Comparison of ENCODE assay signal across 15 cellular contexts in the genomic region with DNA sequence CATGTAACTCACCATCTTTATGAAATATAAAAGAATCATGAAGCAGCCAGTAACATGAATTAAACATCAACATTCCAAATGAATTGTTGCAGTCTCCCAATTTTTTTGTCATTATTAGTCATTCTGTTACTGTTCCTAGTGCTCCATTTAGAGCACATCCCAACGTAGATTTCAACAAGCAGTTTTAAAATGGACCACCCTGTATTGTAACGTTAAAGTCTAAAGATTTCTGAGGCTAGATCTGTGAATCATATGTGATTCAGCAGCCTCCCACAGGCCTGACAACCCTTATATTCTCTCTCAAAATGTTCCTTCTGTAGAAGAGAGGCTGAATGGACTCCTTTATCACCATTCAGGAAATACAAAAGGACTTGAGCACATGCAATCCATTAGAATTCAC.
DNase-seq lines count a peak whose midpoint lies in the region; ATAC-seq and TF ChIP-seq lines count a peak whose summit lies in the region.
"Had no signal": no experiment of that assay in that cellular context is flagged by ENCODE, and none has a peak within 500 bp of the region (broad histone marks: within the 10 kb centered on the region; RNA-seq: fewer than 3 reads in every experiment).

No MANE protein-coding gene starts in this region.

- no peak for TF ChIP-seq CTCF in AG10803 (conservative IDR thresholded peaks at IDR 0.05; ENCODE audit: low read length)
- TF ChIP-seq CTCF in astrocyte of the spinal cord (IDR thresholded peaks at IDR 0.05; ENCODE audit: low read depth, low read length), result no peak

- no peaks in the 10 kb centered on the region for H3K36me3 ChIP-seq in iPS-20b (ENCODE audit: insufficient read depth, low read depth, low read length)

- ATAC-seq in GM21717 (IDR thresholded peaks at IDR 0.05; ENCODE audit: unreplicated experiment) (no peak), GM18909 (IDR thresholded peaks at IDR 0.05; ENCODE audit: poor library complexity, unreplicated experiment) (no peak), GM18867 (IDR thresholded peaks at IDR 0.05; ENCODE audit: unreplicated experiment) (no peak)
- ATAC-seq: body of pancreas had no signal

- DNase-seq in AG10803 (ENCODE audit: low read depth), result peak; percentile 24
- peak; percentile 72 for DNase-seq in HT1080 (ENCODE audit: low read depth)
- DNase-seq in astrocyte of the spinal cord (ENCODE audit: low read depth, low spot score), result peak; percentile 52
- DNase-seq in NCI-H1417 treated with DMSO at 0.1 percent for 48 hours (lab: John Stamatoyannopoulos, UW), result no peak
- DNase-seq: activated gamma-delta T cell treated with Interleukin-2 at 50 U/mL for 16 hours; body of pancreas; DMS 273 treated with DMSO at 0.1 percent for 48 hours; effector memory CD4-positive, alpha-beta T cell; left cardiac atrium; NCI-H1105 treated with DMSO at 0.1 percent for 48 hours; NCI-H510A had no signal

- peaks cover 20% of the 10 kb centered on the region; the same call in 1 of the 2 replicates for H3K4me1 ChIP-seq in iPS-20b (ENCODE audit: insufficient read depth, low read length)
- H3K4me1 ChIP-seq: body of pancreas had no signal

- no peak overlapping the region for H3K4me3 ChIP-seq in AG10803 (ENCODE audit: low read length)
- no peak overlapping the region for H3K4me3 ChIP-seq in astrocyte of the spinal cord (ENCODE audit: low read depth, low read length)
- 0 out of 2 replicates have a peak overlapping the region, but pooled peaks have one; percentile 11 for H3K4me3 ChIP-seq in iPS-20b (ENCODE audit: low read length)
- H3K4me3 ChIP-seq: body of pancreas had no signal

- H3K27ac ChIP-seq in iPS-20b (ENCODE audit: low read length), result no peak overlapping the region
- H3K27ac ChIP-seq: body of pancreas had no signal

- H3K27me3 ChIP-seq in iPS-20b (ENCODE audit: insufficient read depth, low read length), result no peaks in the 10 kb centered on the region
- H3K27me3 ChIP-seq: body of pancreas had no signal

- in situ Hi-C loops in astrocyte of the spinal cord (cut with HindIII; ENCODE audit: low sequenced_read_pairs), result no loop called here

- no peaks in the 10 kb centered on the region for H3K9me3 ChIP-seq in iPS-20b (ENCODE audit: insufficient read depth, low read depth, low read length)
- H3K9me3 ChIP-seq: body of pancreas had no signal

- H3K9ac ChIP-seq in iPS-20b (ENCODE audit: low read depth, low read length), result no peak overlapping the region
